Comparison of ENCODE assay signal across 22 cellular contexts in the genomic region with DNA sequence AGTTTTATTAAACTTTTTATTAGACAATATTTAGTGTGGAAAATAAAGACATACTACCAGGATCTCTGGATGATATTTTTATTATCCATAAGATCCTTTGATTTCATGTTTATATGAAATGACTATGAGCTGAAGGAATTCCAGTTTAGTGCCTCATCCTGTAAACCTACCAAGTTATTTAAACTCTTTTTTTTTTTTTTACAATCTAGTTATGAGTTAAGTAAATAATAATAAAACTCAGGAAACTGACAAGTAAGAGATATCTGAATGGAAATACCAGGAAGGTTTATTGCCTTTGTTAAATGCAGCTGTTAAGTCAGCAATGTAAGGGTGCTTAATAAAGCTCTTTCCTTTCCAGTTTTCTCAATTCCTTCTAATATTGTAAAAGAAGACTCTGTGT. TPM values are rescaled to one million over a fixed set of nuclear protein-coding genes. Genes with fewer than 3 reads are reported as not detected.
DNase-seq lines count a peak whose midpoint lies in the region; ATAC-seq, FAIRE-seq and TF ChIP-seq lines count a peak whose summit lies in the region.
"Had no signal": no experiment of that assay in that cellular context is flagged by ENCODE, and none has a peak within 500 bp of the region (broad histone marks: within the 10 kb centered on the region; RNA-seq: fewer than 3 reads in every experiment).

No MANE protein-coding gene starts in this region.

- no peak overlapping the region for H3K4ac ChIP-seq in neuronal stem cell (ENCODE audit: low read length)

- H2AFZ ChIP-seq in neuronal stem cell (ENCODE audit: low read length): no peak overlapping the region

- peaks cover 48% of the 10 kb centered on the region for H3K4me1 Mint-ChIP-seq in HFFc6 (ENCODE audit: low read depth)

- no peaks in the 10 kb centered on the region for H3K9me3 Mint-ChIP-seq in HFFc6
- H3K9me3 Mint-ChIP-seq: CD4-positive, alpha-beta T cell; nephron progenitor cell had no signal

- no peak overlapping the region for H4K8ac ChIP-seq in neuronal stem cell (ENCODE audit: low read depth, low read length)

- intact Hi-C loops in left colon (cut with DNase I, micrococcal nuclease): no loop called here

- H3K4me3 Mint-ChIP-seq in HFFc6: no peak overlapping the region
- H3K4me3 Mint-ChIP-seq: CD4-positive, alpha-beta T cell; nephron progenitor cell had no signal

- H3K27ac Mint-ChIP-seq in HFFc6: peak overlapping the region; percentile 20; the same call in 1 of the 2 replicates
- H3K27ac Mint-ChIP-seq: CD4-positive, alpha-beta T cell; nephron progenitor cell had no signal

- no peak overlapping the region for H2BK5ac ChIP-seq in neuronal stem cell (ENCODE audit: low read length)

- no peak overlapping the region for H3K14ac ChIP-seq in neuronal stem cell (ENCODE audit: low read length)

- H2BK120ac ChIP-seq in neuronal stem cell (ENCODE audit: low read depth, low read length): no peak overlapping the region

- H2BK15ac ChIP-seq in neuronal stem cell (ENCODE audit: low read length): no peak overlapping the region

- H3K36me3 ChIP-seq in neuronal stem cell (replicated peaks in 1 of 2; ENCODE audit: control insufficient read depth in 2 of 2, insufficient read depth in 2 of 2, low read length in 2 of 2): no peaks in the 10 kb centered on the region
- H3K36me3 ChIP-seq: upper lobe of right lung had no signal

- no peak overlapping the region for H3K9ac ChIP-seq in neuronal stem cell (ENCODE audit: low read depth, low read length, poor library complexity)

- no peaks in the 10 kb centered on the region for H3K4me1 ChIP-seq in neuronal stem cell (ENCODE audit: control insufficient read depth in 2 of 2, insufficient read depth in 1 of 2, low read depth in 1 of 2, low read length in 2 of 2)
- H3K4me1 ChIP-seq: psoas muscle, upper lobe of right lung had no signal

- H3K4me2 ChIP-seq in neuronal stem cell (ENCODE audit: insufficient read depth, low read length, poor library complexity, severe bottlenecking): no peak overlapping the region

- no peaks in the 10 kb centered on the region for H3K79me1 ChIP-seq in neuronal stem cell (ENCODE audit: low read depth, low read length)

- no peak for TF ChIP-seq CTCF in HFFc6 (IDR thresholded peaks at IDR 0.05)
- no peak for TF ChIP-seq CTCF in cardiac fibroblast (IDR thresholded peaks at IDR 0.05; ENCODE audit: low read depth, low read length)

- no peak overlapping the region for H3K27ac ChIP-seq in neuronal stem cell (replicated peaks; ENCODE audit: low read length)
- H3K27ac ChIP-seq: psoas muscle, upper lobe of right lung had no signal

- H2AK5ac ChIP-seq in neuronal stem cell (ENCODE audit: low read depth, low read length): no peak overlapping the region

- peak; percentile 21 for FAIRE-seq in A204.1 (lab: Jason Lieb, UNC)
- FAIRE-seq: kidney had no signal

- H3K9me3 ChIP-seq in neuronal stem cell (replicated peaks in 1 of 2; ENCODE audit: control insufficient read depth in 2 of 2, insufficient read depth in 1 of 2, low read depth in 1 of 2, low read length in 2 of 2): no peaks in the 10 kb centered on the region
- H3K9me3 ChIP-seq: psoas muscle, upper lobe of right lung had no signal

- H3K4me3 ChIP-seq in cardiac fibroblast (replicated peaks in 1 of 2; ENCODE audit: low read depth in 2 of 2, low read length in 2 of 2) (no peak overlapping the region), neuronal stem cell (ENCODE audit: low read length in 2 of 2) (no peak overlapping the region)
- H3K4me3 ChIP-seq: psoas muscle, upper lobe of right lung had no signal

- no peak for DNase-seq in HFFc6
- peak; percentile 24 to 60 for DNase-seq in cardiac fibroblast (ENCODE audit: low read depth in 2 of 2)
- no peak for DNase-seq in left colon
- no peak for DNase-seq in NOMO-1 treated with DMSO at 0.1 percent for 48 hours (lab: John Stamatoyannopoulos, UW; ENCODE audit: unreplicated experiment)
- DNase-seq in neuronal stem cell (ENCODE audit: low spot score): no peak
- DNase-seq in amygdala (lab: John Stamatoyannopoulos, UW): no peak
- DNase-seq: activated CD4-positive, alpha-beta T cell treated with anti-CD3 and anti-CD28 coated beads for 48 hours; activated CD8-positive, alpha-beta memory T cell treated with anti-CD3 and anti-CD28 coated beads, Interleukin-2, amount 50 U/mL, for 48 hours; activated gamma-delta T cell; anterior cingulate cortex; CD4-positive, alpha-beta T cell; effector memory CD4-positive, alpha-beta T cell; kidney; NCI-H1105 treated with DMSO at 0.1 percent for 48 hours; nephron progenitor cell; psoas muscle; stimulated activated CD4-positive, alpha-beta T cell treated with anti-CD3 and anti-CD28 coated beads, Interleukin-4, amount 100 ng/mL, for 4 hours; SW 1271; upper lobe of right lung had no signal

- ATAC-seq in left colon (peak; percentile 91), HG02885 (IDR thresholded peaks at IDR 0.05; ENCODE audit: poor library complexity, unreplicated experiment) (no peak)
- ATAC-seq: psoas muscle, upper lobe of right lung had no signal

- no peak overlapping the region for H2BK12ac ChIP-seq in neuronal stem cell (ENCODE audit: low read length)

- H3K36me3 Mint-ChIP-seq in HFFc6 (ENCODE audit: low read depth): no peaks in the 10 kb centered on the region

- no peak overlapping the region for H3K18ac ChIP-seq in neuronal stem cell (ENCODE audit: low read length)

- no peak overlapping the region for H3K23ac ChIP-seq in neuronal stem cell (ENCODE audit: low read depth, low read length, poor library complexity)

- H3K27me3 Mint-ChIP-seq in HFFc6 (ENCODE audit: insufficient read depth): no peaks in the 10 kb centered on the region; the same call in 1 of the 2 replicates
- H3K27me3 Mint-ChIP-seq: CD4-positive, alpha-beta T cell had no signal

- no peaks in the 10 kb centered on the region for H3K27me3 ChIP-seq in neuronal stem cell (ENCODE audit: control insufficient read depth in 3 of 3, insufficient read depth in 3 of 3, low read depth in 1 of 3, low read length in 3 of 3)
- H3K27me3 ChIP-seq: upper lobe of right lung had no signal

- no peak overlapping the region for H4K91ac ChIP-seq in neuronal stem cell (ENCODE audit: low read depth, low read length, poor library complexity)

RNA-seq across cellular contexts. Expression of a gene that starts 53.9 kb away (rescaled TPM):
- total RNA-seq in HFFc6 (2021; fragmentation: NEBNext Ultra II Directional; extraction: Animal tissue kit (Norgen Biotek cat#: 25700)): not detected
- total RNA-seq in left colon: not detected
- polyA plus RNA-seq in neuronal stem cell (2013, experiment 1 of 2): not detected
- polyA plus RNA-seq in neuronal stem cell (2013, experiment 2 of 2): not detected
- total RNA-seq: A673; CD4-positive, alpha-beta T cell; upper lobe of right lung had no signal

Comparison
In these comparisons a context has a peak if more than half of its experiments do, and no peak if none do; other contexts are left out.
1. DNase-seq: peak in cardiac fibroblast (2 of 2); none in HFFc6 (single experiment), left colon (0 of 2), NOMO-1 treated with DMSO at 0.1 percent for 48 hours (single experiment), neuronal stem cell (single experiment) and amygdala (0 of 56).